In genomic region chr7:17130281-17131059, GRCh38 we compare ENCODE assay signal across 9 cellular contexts.
DNase-seq lines count a peak whose midpoint lies in the region; ATAC-seq, FAIRE-seq and TF ChIP-seq lines count a peak whose summit lies in the region.
"Had no signal": no experiment of that assay in that cellular context is flagged by ENCODE, and none has a peak within 500 bp of the region (broad histone marks: within the 10 kb centered on the region; RNA-seq: fewer than 3 reads in every experiment).

No MANE protein-coding gene starts in this region.

- H3K9ac ChIP-seq in astrocyte (ENCODE audit: low read length), result no peak overlapping the region

- H3K9me3 Mint-ChIP-seq in astrocyte (ENCODE audit: unreplicated experiment), result no peaks in the 10 kb centered on the region

- H3K4me3 Mint-ChIP-seq in astrocyte (ENCODE audit: unreplicated experiment), result no peak overlapping the region

- no peaks in the 10 kb centered on the region for H4K20me1 ChIP-seq in astrocyte (ENCODE audit: insufficient read depth, low read length)

- H3K4me1 Mint-ChIP-seq in astrocyte (ENCODE audit: low read depth, unreplicated experiment), result peaks cover 11% of the 10 kb centered on the region

- H3K4me2 ChIP-seq in astrocyte (ENCODE audit: low read length), result peak overlapping the region; percentile 42

- H3K27ac ChIP-seq in astrocyte (ENCODE audit: low read depth, low read length) (no peak overlapping the region), left lung (peak overlapping the region; percentile 11 to 13)
- H3K27ac ChIP-seq: psoas muscle had no signal

- H3K27me3 Mint-ChIP-seq in astrocyte (ENCODE audit: low read depth, unreplicated experiment), result no peaks in the 10 kb centered on the region

- peaks cover 3% of the 10 kb centered on the region for H3K4me1 ChIP-seq in astrocyte (ENCODE audit: insufficient read depth, low read length)
- peaks cover 0 to 9% of the 10 kb centered on the region in 2 donors for H3K4me1 ChIP-seq in left lung
- H3K4me1 ChIP-seq: psoas muscle had no signal

- peak overlapping the region; percentile 67 for H3K27ac Mint-ChIP-seq in astrocyte (ENCODE audit: unreplicated experiment)

- H2AFZ ChIP-seq in astrocyte (ENCODE audit: low read depth, low read length), result no peak overlapping the region

- DNase-seq in Right ventricle myocardium inferior (ENCODE audit: missing footprints), result no peak
- no peak for DNase-seq in cardiac septum (ENCODE audit: low spot score)
- peak; percentile 87 for DNase-seq in astrocyte (ENCODE audit: low read depth)
- no peak for DNase-seq in left lung
- peak; percentile 36 for DNase-seq in urothelium cell line (ENCODE audit: low spot score)
- no peak for DNase-seq in RPMI8226
- no peak for DNase-seq in stimulated activated CD4-positive, alpha-beta T cell treated with anti-CD3 and anti-CD28 coated beads, Interleukin-1b, Interleukin-23, amount 100 ng/mL, for 48 hours
- DNase-seq: psoas muscle had no signal

- TF ChIP-seq CTCF in astrocyte (IDR thresholded peaks at IDR 0.05; ENCODE audit: insufficient read depth, low read depth, low read length) (no peak), left lung (IDR thresholded peaks at IDR 0.05) (no peak)

- H3K27me3 ChIP-seq in astrocyte (ENCODE audit: insufficient read depth, low read length) (no peaks in the 10 kb centered on the region), left lung (no peaks in the 10 kb centered on the region)

- no peak overlapping the region for H3K4me3 ChIP-seq in astrocyte (ENCODE audit: insufficient read depth, low read depth, low read length)
- no peak overlapping the region for H3K4me3 ChIP-seq in left lung
- H3K4me3 ChIP-seq: psoas muscle had no signal

- no peak for FAIRE-seq in astrocyte (lab: Jason Lieb, UNC)
- FAIRE-seq in urothelium cell line (lab: Jason Lieb, UNC), result no peak

- intact Hi-C loops in Right ventricle myocardium inferior (cut with DNase I), result no loop called here
- intact Hi-C loops in cardiac septum (cut with DNase I), result no loop called here
- intact Hi-C loops in left lung (cut with DNase I), result no loop called here

- no peaks in the 10 kb centered on the region for H3K9me3 ChIP-seq in astrocyte (ENCODE audit: insufficient read depth, low read depth, low read length)
- no peaks in the 10 kb centered on the region for H3K9me3 ChIP-seq in left lung
- H3K9me3 ChIP-seq: psoas muscle had no signal

- H3K36me3 ChIP-seq in astrocyte (ENCODE audit: insufficient read depth, low read length), result no peaks in the 10 kb centered on the region
- H3K36me3 ChIP-seq in left lung, result no peaks in the 10 kb centered on the region

- no peaks in the 10 kb centered on the region for H3K79me2 ChIP-seq in astrocyte (ENCODE audit: insufficient read depth, low read length)

- no peaks in the 10 kb centered on the region for H3K36me3 Mint-ChIP-seq in astrocyte (ENCODE audit: low read depth, unreplicated experiment)

- ATAC-seq in Right ventricle myocardium inferior, result peak; percentile 37
- peak; percentile 87 for ATAC-seq in left lung
- ATAC-seq in GM18909 (IDR thresholded peaks at IDR 0.05; ENCODE audit: poor library complexity, unreplicated experiment), result no peak
- ATAC-seq: psoas muscle had no signal

Comparison
In these comparisons a context has a peak if more than half of its experiments do, and no peak if none do; other contexts are left out.
1. DNase-seq: peak in astrocyte (single experiment) and urothelium cell line (single experiment); none in Right ventricle myocardium inferior (single experiment), cardiac septum (single experiment), left lung (0 of 2), RPMI8226 (single experiment) and stimulated activated CD4-positive, alpha-beta T cell treated with anti-CD3 and anti-CD28 coated beads, Interleukin-1b, Interleukin-23, amount 100 ng/mL, for 48 hours (single experiment).